Comparison of ENCODE assay signal across 19 cellular contexts in the genomic region with DNA sequence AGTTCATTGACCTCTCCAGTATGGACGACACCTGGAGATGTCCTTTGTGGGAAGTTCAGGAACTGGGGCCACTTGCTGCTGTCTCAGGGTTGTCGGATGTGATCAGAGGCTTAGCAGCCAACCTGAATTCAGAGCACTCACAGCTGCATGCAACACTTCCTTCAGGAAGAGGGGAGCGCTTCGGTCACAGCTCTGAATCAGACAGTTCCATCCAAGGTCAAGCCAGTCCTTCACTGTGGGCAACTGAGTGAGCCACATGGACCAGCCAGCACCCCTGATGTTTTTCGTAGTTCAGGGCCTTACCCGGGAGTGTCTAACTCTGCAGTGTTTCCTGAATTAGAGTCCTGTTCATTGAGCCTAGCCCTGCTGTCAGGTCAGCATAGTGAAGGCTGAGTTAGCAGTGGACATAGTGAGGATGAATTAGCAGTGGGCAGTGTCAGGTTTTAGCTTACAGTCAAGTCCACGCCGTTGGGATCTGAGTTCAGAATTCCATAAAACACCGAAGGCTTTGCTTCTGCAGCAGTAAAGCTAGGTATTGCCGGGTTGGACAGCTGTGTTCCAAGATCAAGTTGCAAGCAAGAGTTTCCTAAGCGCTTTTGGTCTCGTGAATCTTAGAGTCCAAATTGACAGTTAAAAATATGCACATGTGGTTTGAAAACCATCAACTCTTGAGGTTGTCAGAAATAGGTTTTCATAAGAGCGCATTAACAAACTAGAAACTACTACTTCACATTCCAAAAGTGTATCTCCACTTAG. TPM values are rescaled to one million over a fixed set of nuclear protein-coding genes. Genes with fewer than 3 reads are reported as not detected.
DNase-seq lines count a peak whose midpoint lies in the region; ATAC-seq, FAIRE-seq and TF ChIP-seq lines count a peak whose summit lies in the region.
"Had no signal": no experiment of that assay in that cellular context is flagged by ENCODE, and none has a peak within 500 bp of the region (broad histone marks: within the 10 kb centered on the region; RNA-seq: fewer than 3 reads in every experiment).

No MANE protein-coding gene starts in this region.

- intact Hi-C loops in right cardiac atrium (cut with DNase I): no loop called here
- intact Hi-C loops in heart left ventricle (cut with DNase I): no loop called here
- intact Hi-C loops in K562 (cut with micrococcal nuclease): no loop called here

- H3K36me3 ChIP-seq in heart left ventricle: peaks cover 4 to 21% (median 11%) of the 10 kb centered on the region in 9 donors
- H3K36me3 ChIP-seq in K562 (ENCODE audit: control insufficient read depth, insufficient read depth, low read length): peaks cover 12% of the 10 kb centered on the region; the same call in 2 of the 3 replicates

- H3K4me2 ChIP-seq in K562 (ENCODE audit: insufficient read depth, low read length): no peak overlapping the region
- H3K4me2 ChIP-seq: KMS-11 had no signal

- no peak overlapping the region for H2AFZ ChIP-seq in K562 (ENCODE audit: low read depth, low read length)

- peaks cover 12% of the 10 kb centered on the region for H3K4me1 ChIP-seq in right cardiac atrium (ENCODE audit: control insufficient read depth, insufficient read depth, low read length)
- H3K4me1 ChIP-seq in heart left ventricle: peaks cover 0 to 30% (median 14%) of the 10 kb centered on the region in 12 donors
- peaks cover 6 to 15% of the 10 kb centered on the region in 2 experiments; a peak in 4 of 5 replicates for H3K4me1 ChIP-seq in K562 (replicated peaks in 1 of 2; ENCODE audit: control insufficient read depth in 2 of 2, insufficient read depth in 2 of 2, low read length in 2 of 2)
- H3K4me1 ChIP-seq: BE2C, HAP-1 had no signal

- TF ChIP-seq RAD21 in K562 (CRISPR knock-in tag; conservative IDR thresholded peaks at IDR 0.05 in 1 of 2, IDR thresholded peaks at IDR 0.05 in 1 of 2): no peak

- WGBS in right cardiac atrium: 91% methylated on average over 13 of the region's 13 CpGs
- WGBS in heart left ventricle, 4 donors: 76 to 85% (median 83%) methylated on average over 9 to 13 of the region's 13 CpGs
- WGBS in K562 (ENCODE audit: insufficient coverage, low coverage, missing lambda C conversion rate): 63% methylated on average over 13 of the region's 13 CpGs

- TF ChIP-seq CTCF in heart left ventricle (IDR thresholded peaks at IDR 0.05): no peak
- TF ChIP-seq CTCF in K562 (IDR thresholded peaks at IDR 0.05 in 2 of 3, conservative IDR thresholded peaks at IDR 0.05 in 1 of 3; ENCODE audit: insufficient read depth in 2 of 3, low read depth in 1 of 3, low read length in 3 of 3): no peak
- no peak for TF ChIP-seq CTCF in progenitor cell of endocrine pancreas (IDR thresholded peaks at IDR 0.05; ENCODE audit: unreplicated experiment)

- TF ChIP-seq EP300 in K562 (IDR thresholded peaks at IDR 0.05; ENCODE audit: low read length): no peak

- POLR2A ChIA-PET in K562 (lab: Yijun Ruan, JAX): interaction anchor here (1.3 kb wide), 1 partner anchor 22 kb away, joined by 3 read pairs; no protein-coding TSS in a partner anchor

- peaks cover 8% of the 10 kb centered on the region; the same call in 2 of the 3 replicates for H3K79me2 ChIP-seq in K562 (ENCODE audit: control insufficient read depth, insufficient read depth, low read length)

- CTCF ChIA-PET in K562 (lab: Yijun Ruan, JAX; ENCODE audit: low intra/inter-chr PET ratio): no interaction called here

- ATAC-seq in right cardiac atrium: no peak
- no peak for ATAC-seq in heart left ventricle
- ATAC-seq in K562: no peak
- no peak for ATAC-seq in HG03045 (IDR thresholded peaks at IDR 0.05; ENCODE audit: unreplicated experiment)
- ATAC-seq in HG03196 (IDR thresholded peaks at IDR 0.05; ENCODE audit: unreplicated experiment): no peak

- H3K27me3 ChIP-seq in right cardiac atrium (ENCODE audit: control insufficient read depth, insufficient read depth): no peaks in the 10 kb centered on the region
- no peaks in the 10 kb centered on the region for H3K27me3 ChIP-seq in heart left ventricle
- no peaks in the 10 kb centered on the region for H3K27me3 ChIP-seq in K562 (ENCODE audit: control insufficient read depth in 2 of 2, insufficient read depth in 2 of 2, low read length in 2 of 2)
- H3K27me3 ChIP-seq: BE2C, MG63, SJSA1 had no signal

- H3K9me3 ChIP-seq in right cardiac atrium (ENCODE audit: control insufficient read depth, low read length): peaks cover 4% of the 10 kb centered on the region
- peaks cover 0 to 67% (median 38%) of the 10 kb centered on the region in 12 donors for H3K9me3 ChIP-seq in heart left ventricle
- H3K9me3 ChIP-seq in K562 (replicated peaks; ENCODE audit: control insufficient read depth, insufficient read depth, low read depth, low read length): peaks cover 8% of the 10 kb centered on the region

- H3K4me1 Mint-ChIP-seq in progenitor cell of endocrine pancreas (ENCODE audit: low read depth): peaks cover 5% of the 10 kb centered on the region

- in situ Hi-C loops in K562 (cut with MboI): no loop called here

- FAIRE-seq in K562 (lab: Jason Lieb, UNC): peak; percentile 6
- FAIRE-seq: A204.1 had no signal

- TF ChIP-seq POLR2A in heart left ventricle (IDR thresholded peaks at IDR 0.05): no peak
- TF ChIP-seq POLR2A in K562 (conservative IDR thresholded peaks at IDR 0.05): no peak

- no peaks in the 10 kb centered on the region for H3K9me1 ChIP-seq in K562 (ENCODE audit: control insufficient read depth, insufficient read depth, low read length)

- no peaks in the 10 kb centered on the region for H3K27me3 Mint-ChIP-seq in progenitor cell of endocrine pancreas

- H3K27ac ChIP-seq in right cardiac atrium (ENCODE audit: low read length): peak overlapping the region; percentile 2
- peak overlapping the region in 5 of 12 donors; percentile 10 to 37 (median 26) for H3K27ac ChIP-seq in heart left ventricle
- H3K27ac ChIP-seq in K562 (ENCODE audit: extremely low read depth, low read depth, low read length): no peak overlapping the region
- H3K27ac ChIP-seq: KMS-11, SJSA1 had no signal

- no peaks in the 10 kb centered on the region for H4K20me1 ChIP-seq in K562 (replicated peaks; ENCODE audit: control insufficient read depth, insufficient read depth, low read length)

- H3K9ac ChIP-seq in K562 (ENCODE audit: insufficient read depth in 1 of 2, low read depth in 2 of 2, low read length in 2 of 2): peak overlapping the region in 1 of 2 experiments; percentile 8; a peak in 1 of 4 replicates
- H3K9ac ChIP-seq: KMS-11 had no signal

- BruUV-seq in K562 (replicated peaks; lab: Mats Ljungman, UMichigan): no TSS peak

- peaks cover 36% of the 10 kb centered on the region for H3K9me3 Mint-ChIP-seq in progenitor cell of endocrine pancreas (ENCODE audit: low read depth)

- no peak overlapping the region for H3K4me3 Mint-ChIP-seq in progenitor cell of endocrine pancreas (ENCODE audit: low read depth)

- DNase-seq in right cardiac atrium (no peak), heart left ventricle (no peak), K562 (ENCODE audit: extremely low read depth in 1 of 4, low spot score in 3 of 4) (no peak), progenitor cell of endocrine pancreas (ENCODE audit: low spot score, unreplicated experiment) (no peak), retina (no peak), DMS 273 (lab: John Stamatoyannopoulos, UW; ENCODE audit: unreplicated experiment) (no peak)
- DNase-seq: BE2C; CD4-positive, CD25-positive, alpha-beta regulatory T cell; DMS79; MG63; NCI-H1417; NCI-H187 had no signal

- peak overlapping the region; percentile 73 for H3K27ac Mint-ChIP-seq in progenitor cell of endocrine pancreas
- H3K27ac Mint-ChIP-seq: CD4-positive, CD25-positive, alpha-beta regulatory T cell had no signal

- peaks cover 62% of the 10 kb centered on the region for H3K36me3 Mint-ChIP-seq in progenitor cell of endocrine pancreas (ENCODE audit: insufficient read depth)

- no peak overlapping the region for H3K4me3 ChIP-seq in right cardiac atrium (ENCODE audit: low read length)
- no peak overlapping the region for H3K4me3 ChIP-seq in heart left ventricle
- no peak overlapping the region for H3K4me3 ChIP-seq in K562
- H3K4me3 ChIP-seq: HAP-1, MG63, SJSA1 had no signal

RNA-seq across cellular contexts. Expression of gene ZNF555, which starts 5.1 kb away (rescaled TPM):
- total RNA-seq in right cardiac atrium (10 to 100 TPM in 2 of 4 donors, 1 to 10 TPM in 2; 8.8 to 15.7 (median 9.6) TPM), heart left ventricle (10 to 100 TPM in 1 of 9 donors, 1 to 10 TPM in 8; 5.9 to 11.5 (median 8.2) TPM), K562 (2014; rRNA removed) (2.0 TPM in 2 replicates), K562 (2014; rRNA removed; fragmentation: Illumina TruSeq; extraction: Trizol) (6.0 and 6.8 TPM in 2 replicates), K562 (2015; rRNA removed; fragmentation: Illumina TruSeq; extraction: Trizol) (3.2 and 3.6 TPM in 2 replicates), K562 (2021) (4.0 and 5.4 TPM in 2 replicates), progenitor cell of endocrine pancreas (13.3 and 13.7 TPM in 2 replicates)
- polyA plus RNA-seq in right cardiac atrium (3.4 TPM), heart left ventricle (1 to 10 TPM; 2.7 to 3.8 TPM), K562 (2011; rRNA removed) (6.7 and 7.5 TPM in 2 replicates), K562 (2014; fragmentation: Illumina TruSeq; extraction: Trizol) (4.6 and 5.4 TPM in 2 replicates), K562 (2014; fragmentation: Nextera tagmentation; extraction: Ambion mirVana) (1 to 10 TPM; 4.4 to 6.1 TPM), K562 (2014; rRNA removed) (3.0 and 3.4 TPM in 2 replicates)
- 9.7 and 21.8 TPM in 2 replicates for total RNA-seq in K562 (2011; cell fraction: chromatin; rRNA removed; ENCODE audit: low replicate concordance)
- 3.2 and 3.6 TPM in 2 replicates for total RNA-seq in K562 (2011; cell fraction: nucleolus; rRNA removed)
- 4.7 and 5.1 TPM in 2 replicates for total RNA-seq in K562 (2011; cell fraction: nucleoplasm; rRNA removed)
- polyA plus RNA-seq in K562 (2011; cell fraction: cytosol; rRNA removed): 1.5 and 3.4 TPM in 2 replicates
- polyA plus RNA-seq in K562 (2011; cell fraction: nucleus; rRNA removed): 3.6 and 6.2 TPM in 2 replicates
- polyA plus RNA-seq in K562 (2012): 2.5 and 3.1 TPM in 2 replicates
- polyA minus RNA-seq in K562 (2011; rRNA and poly(A)+ RNA removed): 15.0 and 23.3 TPM in 2 replicates
- 3.5 and 4.8 TPM in 2 replicates for polyA minus RNA-seq in K562 (2011; cell fraction: cytosol; rRNA and poly(A)+ RNA removed)
- 1.6 and 6.4 TPM in 2 replicates for polyA minus RNA-seq in K562 (2011; cell fraction: nucleus; rRNA and poly(A)+ RNA removed)

RNA-seq across cellular contexts. Expression of gene ZNF556, which starts 20.8 kb away (rescaled TPM):
- total RNA-seq in right cardiac atrium (under 1 TPM in 1 of 4 donors, not detected in 3; 0.25 TPM), heart left ventricle (under 1 TPM in 2 of 9 donors, not detected in 7; 0.16 to 0.20 TPM), K562 (2014; rRNA removed) (0.12 and 0.36 TPM in 2 replicates), K562 (2014; rRNA removed; fragmentation: Illumina TruSeq; extraction: Trizol) (0.03 and 0.33 TPM in 2 replicates), K562 (2015; rRNA removed; fragmentation: Illumina TruSeq; extraction: Trizol) (0.11 TPM in 1 of 2 replicates, not detected in the other), K562 (2021) (0.11 TPM in 1 of 2 replicates, not detected in the other), progenitor cell of endocrine pancreas (not detected in 2 replicates)
- polyA plus RNA-seq in right cardiac atrium (not detected), heart left ventricle (not detected), K562 (2011; rRNA removed) (not detected in 2 replicates), K562 (2014; fragmentation: Illumina TruSeq; extraction: Trizol) (0.01 and 0.06 TPM in 2 replicates), K562 (2014; fragmentation: Nextera tagmentation; extraction: Ambion mirVana) (under 1 TPM; 0.01 to 0.10 TPM), K562 (2014; rRNA removed) (0.08 and 0.09 TPM in 2 replicates)
- not detected in 2 replicates for total RNA-seq in K562 (2011; cell fraction: chromatin; rRNA removed; ENCODE audit: low replicate concordance)
- total RNA-seq in K562 (2011; cell fraction: nucleolus; rRNA removed): not detected in 2 replicates
- total RNA-seq in K562 (2011; cell fraction: nucleoplasm; rRNA removed): 0.08 TPM in 1 of 2 replicates, not detected in the other
- not detected in 2 replicates for polyA plus RNA-seq in K562 (2011; cell fraction: cytosol; rRNA removed)
- polyA plus RNA-seq in K562 (2011; cell fraction: nucleus; rRNA removed): not detected in 2 replicates
- polyA plus RNA-seq in K562 (2012): 0.03 and 0.04 TPM in 2 replicates
- polyA minus RNA-seq in K562 (2011; rRNA and poly(A)+ RNA removed): 0.07 TPM in 1 of 2 replicates, not detected in the other
- not detected in 2 replicates for polyA minus RNA-seq in K562 (2011; cell fraction: cytosol; rRNA and poly(A)+ RNA removed)
- not detected in 2 replicates for polyA minus RNA-seq in K562 (2011; cell fraction: nucleus; rRNA and poly(A)+ RNA removed)
- total RNA-seq: CD4-positive, CD25-positive, alpha-beta regulatory T cell had no signal
- polyA plus RNA-seq: CD4-positive, CD25-positive, alpha-beta regulatory T cell had no signal

RNA-seq across cellular contexts. Expression of gene ZNF554, which starts 26.7 kb away (rescaled TPM):
- total RNA-seq in right cardiac atrium (1 to 10 TPM; 4.7 to 6.7 (median 6.3) TPM), heart left ventricle (1 to 10 TPM; 2.7 to 6.1 (median 4.6) TPM), K562 (2014; rRNA removed) (1.2 and 1.5 TPM in 2 replicates), K562 (2014; rRNA removed; fragmentation: Illumina TruSeq; extraction: Trizol) (1.0 and 1.4 TPM in 2 replicates), K562 (2015; rRNA removed; fragmentation: Illumina TruSeq; extraction: Trizol) (1.1 and 1.3 TPM in 2 replicates), K562 (2021) (1.3 and 1.8 TPM in 2 replicates), progenitor cell of endocrine pancreas (12.1 and 14.1 TPM in 2 replicates)
- polyA plus RNA-seq in right cardiac atrium (4.7 TPM), heart left ventricle (1 to 10 TPM; 1.4 to 4.3 TPM), K562 (2011; rRNA removed) (1.3 and 1.5 TPM in 2 replicates), K562 (2014; fragmentation: Illumina TruSeq; extraction: Trizol) (0.89 and 1.0 TPM in 2 replicates), K562 (2014; fragmentation: Nextera tagmentation; extraction: Ambion mirVana) (under 1 TPM; 0.07 to 0.31 TPM), K562 (2014; rRNA removed) (1.1 and 1.4 TPM in 2 replicates)
- 3.7 and 5.4 TPM in 2 replicates for total RNA-seq in K562 (2011; cell fraction: chromatin; rRNA removed; ENCODE audit: low replicate concordance)
- 2.8 and 2.9 TPM in 2 replicates for total RNA-seq in K562 (2011; cell fraction: nucleolus; rRNA removed)
- 3.2 and 4.7 TPM in 2 replicates for total RNA-seq in K562 (2011; cell fraction: nucleoplasm; rRNA removed)
- polyA plus RNA-seq in K562 (2011; cell fraction: cytosol; rRNA removed): 0.78 and 1.0 TPM in 2 replicates
- 1.5 and 2.0 TPM in 2 replicates for polyA plus RNA-seq in K562 (2011; cell fraction: nucleus; rRNA removed)
- polyA plus RNA-seq in K562 (2012): 0.64 and 1.4 TPM in 2 replicates
- 2.5 and 3.2 TPM in 2 replicates for polyA minus RNA-seq in K562 (2011; rRNA and poly(A)+ RNA removed)
- polyA minus RNA-seq in K562 (2011; cell fraction: cytosol; rRNA and poly(A)+ RNA removed): 0.64 and 1.5 TPM in 2 replicates
- polyA minus RNA-seq in K562 (2011; cell fraction: nucleus; rRNA and poly(A)+ RNA removed): 0.81 and 1.3 TPM in 2 replicates

RNA-seq across cellular contexts. Expression of gene ZNF57, which starts 54.4 kb away (rescaled TPM):
- 1 to 10 TPM; 1.9 to 3.1 (median 2.4) TPM for total RNA-seq in right cardiac atrium
- 1.9 TPM for polyA plus RNA-seq in right cardiac atrium
- 1 to 10 TPM; 2.1 to 5.6 (median 3.3) TPM for total RNA-seq in heart left ventricle
- polyA plus RNA-seq in heart left ventricle: 1 to 10 TPM; 2.3 to 3.8 TPM
- total RNA-seq in K562 (2011; cell fraction: chromatin; rRNA removed; ENCODE audit: low replicate concordance): 13.0 and 27.0 TPM in 2 replicates
- total RNA-seq in K562 (2011; cell fraction: nucleolus; rRNA removed): 9.3 and 12.1 TPM in 2 replicates
- 10.5 and 12.5 TPM in 2 replicates for total RNA-seq in K562 (2011; cell fraction: nucleoplasm; rRNA removed)
- 7.3 and 8.5 TPM in 2 replicates for total RNA-seq in K562 (2014; rRNA removed)
- 13.4 and 13.5 TPM in 2 replicates for total RNA-seq in K562 (2014; rRNA removed; fragmentation: Illumina TruSeq; extraction: Trizol)
- 10.8 and 11.5 TPM in 2 replicates for total RNA-seq in K562 (2015; rRNA removed; fragmentation: Illumina TruSeq; extraction: Trizol)
- total RNA-seq in K562 (2021): 7.7 and 7.8 TPM in 2 replicates
- polyA plus RNA-seq in K562 (2011; rRNA removed): 10.8 and 12.8 TPM in 2 replicates
- polyA plus RNA-seq in K562 (2011; cell fraction: cytosol; rRNA removed): 4.9 and 6.9 TPM in 2 replicates
- polyA plus RNA-seq in K562 (2011; cell fraction: nucleus; rRNA removed): 10.0 and 11.7 TPM in 2 replicates
- polyA plus RNA-seq in K562 (2012): 6.3 and 8.0 TPM in 2 replicates
- 9.6 and 11.9 TPM in 2 replicates for polyA plus RNA-seq in K562 (2014; fragmentation: Illumina TruSeq; extraction: Trizol)
- polyA plus RNA-seq in K562 (2014; fragmentation: Nextera tagmentation; extraction: Ambion mirVana): 1 to 10 TPM; 3.9 to 6.2 TPM
- 7.0 and 7.7 TPM in 2 replicates for polyA plus RNA-seq in K562 (2014; rRNA removed)
- 18.7 and 20.8 TPM in 2 replicates for polyA minus RNA-seq in K562 (2011; rRNA and poly(A)+ RNA removed)
- polyA minus RNA-seq in K562 (2011; cell fraction: cytosol; rRNA and poly(A)+ RNA removed): 4.1 and 6.6 TPM in 2 replicates
- 3.0 and 7.1 TPM in 2 replicates for polyA minus RNA-seq in K562 (2011; cell fraction: nucleus; rRNA and poly(A)+ RNA removed)
- total RNA-seq in progenitor cell of endocrine pancreas: 3.8 and 5.3 TPM in 2 replicates
- total RNA-seq: HT1080 had no signal
